ENCODE assay signal across 23 cellular contexts in genomic region chr5:111672126-111672525, GRCh38.
"Had no signal": no experiment of that assay in that cellular context is flagged by ENCODE, and none has a peak within 500 bp of the region (broad histone marks: within the 10 kb centered on the region; RNA-seq: fewer than 3 reads in every experiment).

No MANE protein-coding gene starts in this region.

- H3K9me3 Mint-ChIP-seq: dendritic cell treated with granulocyte-macrophage colony-stimulating factor and Interleukin-4, amounts not matched to agents 40 ng/mL and 50 ng/mL, for 4 days; effector memory CD8-positive, alpha-beta T cell; endodermal cell; immature natural killer cell; mesothelial cell of epicardium; naive B cell had no signal

- H3K27me3 ChIP-seq: colonic mucosa, foreskin keratinocyte, gastroesophageal sphincter, heart left ventricle, hepatocyte, left lung had no signal

- H3K9me3 ChIP-seq: colonic mucosa, gastroesophageal sphincter, heart left ventricle, left lung, lower lobe of right lung, mucosa of descending colon had no signal

- H3K4me3 Mint-ChIP-seq: dendritic cell treated with granulocyte-macrophage colony-stimulating factor and Interleukin-4, amounts not matched to agents 40 ng/mL and 50 ng/mL, for 4 days; effector memory CD8-positive, alpha-beta T cell; endodermal cell; immature natural killer cell; mesothelial cell of epicardium; naive B cell had no signal

- DNase-seq: colonic mucosa; cortex of kidney; effector CD8-positive, alpha-beta T cell; effector memory CD8-positive, alpha-beta T cell; endodermal cell; erythroblast; foreskin keratinocyte; heart left ventricle; hypothalamus; immature natural killer cell; islet precursor cell; left cardiac atrium; left lung; left ventricle myocardium superior; lower lobe of right lung; mesenchymal stem cell; mucosa of descending colon; naive B cell had no signal

- H3K4me1 ChIP-seq: colonic mucosa, gastroesophageal sphincter, left lung, lower lobe of right lung had no signal

- H3K4me1 Mint-ChIP-seq: immature natural killer cell, naive B cell had no signal

- H3K27ac ChIP-seq: colonic mucosa, gastroesophageal sphincter, heart left ventricle, hepatocyte, left lung, lower lobe of right lung had no signal

- ATAC-seq: effector memory CD8-positive, alpha-beta T cell; esophagus mucosa; foreskin keratinocyte; gastroesophageal sphincter; heart left ventricle; left cardiac atrium; left lung; left ventricle myocardium superior; lower lobe of right lung; mucosa of descending colon had no signal

- H3K36me3 Mint-ChIP-seq: immature natural killer cell, mesothelial cell of epicardium, naive B cell had no signal

- H3K36me3 ChIP-seq: colonic mucosa, gastroesophageal sphincter, heart left ventricle, left lung, lower lobe of right lung had no signal

- H3K27ac Mint-ChIP-seq: dendritic cell treated with granulocyte-macrophage colony-stimulating factor and Interleukin-4, amounts not matched to agents 40 ng/mL and 50 ng/mL, for 4 days; effector memory CD8-positive, alpha-beta T cell; endodermal cell; immature natural killer cell; naive B cell had no signal

- H3K27me3 Mint-ChIP-seq: dendritic cell treated with granulocyte-macrophage colony-stimulating factor and Interleukin-4, amounts not matched to agents 40 ng/mL and 50 ng/mL, for 4 days; naive B cell had no signal

- H3K4me3 ChIP-seq: colonic mucosa, gastroesophageal sphincter, heart left ventricle, hepatocyte, left lung, lower lobe of right lung, mucosa of descending colon had no signal
